In genomic region chr22:36649513-36649912, GRCh38 we compare ENCODE assay signal across 14 cellular contexts. TPM values are rescaled to one million over a fixed set of nuclear protein-coding genes. Genes with fewer than 3 reads are reported as not detected.
"Had no signal": no experiment of that assay in that cellular context is flagged by ENCODE, and none has a peak within 500 bp of the region (broad histone marks: within the 10 kb centered on the region; RNA-seq: fewer than 3 reads in every experiment).

No MANE protein-coding gene starts in this region.

RNA-seq across cellular contexts. Expression of gene CACNG2, which starts 54.0 kb away (rescaled TPM):
- total RNA-seq: activated B cell treated with CpG ODN at 0.5 μM for 24 hours; activated CD4-positive, alpha-beta memory T cell treated with anti-CD3 and anti-CD28 coated beads for 36 hours; activated CD4-positive, alpha-beta T cell treated with anti-CD3 and anti-CD28 coated beads, Interleukin-2, amount 10 ng/mL, durations not matched to agents 24 days and 14 days; activated CD8-positive, alpha-beta memory T cell treated with anti-CD3 and anti-CD28 coated beads for 36 hours; activated CD8-positive, alpha-beta T cell treated with anti-CD3 and anti-CD28 coated beads for 36 hours; activated naive CD8-positive, alpha-beta T cell treated with anti-CD3 and anti-CD28 coated beads, Interleukin-2, amount 10 ng/mL, durations not matched to agents 7 days and 5 days; activated T-cell treated with anti-CD3 and anti-CD28 coated beads, Interleukin-2, amount 50 U/mL, for 4 hours; activated T-cell treated with anti-CD3 and anti-CD28 coated beads, Interleukin-2, amount 50 U/mL, for 72 hours; activated T-helper 1 cell treated with anti-CD3 and anti-CD28 coated beads, Interleukin-12 subunit alpha, Interleukin-12 subunit beta, Interleukin-2, Interleukin-4 antibody, amounts not matched to agents 30 ng/mL and 10 ng/mL and 1 ng/mL, durations not matched to agents 14 hours and 24 hours and 36 hours; activated T-helper 2 cell treated with anti-CD3 and anti-CD28 coated beads, Interferon-gamma antibody, Interleukin-2, Interleukin-4, amounts not matched to agents 10 μg/mL and 5 μg/mL and 100 μg/mL, durations not matched to agents 14 hours and 24 hours and 36 hours; ascending aorta; bronchial epithelial cell; cardiac muscle cell; chondrocyte had no signal
